In the genomic region with DNA sequence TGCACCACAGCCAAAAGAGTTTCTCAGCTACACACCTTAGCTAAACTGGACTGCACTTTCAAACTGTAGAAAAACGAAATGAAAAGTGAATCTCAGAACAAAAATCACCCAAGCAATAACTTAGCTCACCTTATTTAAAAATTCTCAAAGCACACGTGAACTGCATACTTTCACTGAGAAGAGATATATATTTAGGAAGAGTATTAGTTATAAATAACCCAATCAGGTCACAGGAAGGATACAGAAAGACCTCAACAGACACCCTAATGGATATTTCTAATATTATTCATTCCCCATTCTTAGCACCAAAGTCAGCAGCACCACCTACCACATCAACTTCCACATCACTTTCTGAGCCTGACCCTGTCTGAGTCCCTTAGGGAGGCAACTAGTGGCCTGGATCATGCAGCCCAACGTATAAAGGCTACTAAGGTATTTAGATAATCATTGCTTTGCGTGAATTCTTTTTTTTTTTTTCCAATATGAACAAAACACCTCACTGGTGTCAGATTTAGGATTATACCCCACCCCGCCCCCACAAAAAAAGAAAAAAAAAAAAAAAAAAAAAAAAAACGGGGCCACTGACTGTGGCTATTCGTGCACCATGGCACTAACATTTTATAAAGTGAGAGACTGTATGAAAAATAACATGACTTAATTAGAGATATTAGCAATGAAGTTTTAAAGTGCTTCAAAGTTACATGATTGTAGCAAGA, we compare ENCODE assay signal across 8 cellular contexts. TPM values are rescaled to one million over a fixed set of nuclear protein-coding genes. Genes with fewer than 3 reads are reported as not detected.
A peak's percentile ranks its signal among the peaks of the same experiment; 100 is the strongest.
DNase-seq lines count a peak whose midpoint lies in the region; ATAC-seq, FAIRE-seq and TF ChIP-seq lines count a peak whose summit lies in the region.

No MANE protein-coding gene starts in this region.

- TF ChIP-seq CTCF in Panc1 (IDR thresholded peaks at IDR 0.05) (no peak), gastroesophageal sphincter (IDR thresholded peaks at IDR 0.05) (no peak)

- H3K27ac ChIP-seq in GM23248: peak overlapping the region; percentile 89
- H3K27ac ChIP-seq in Panc1 (ENCODE audit: low read length): no peak overlapping the region; the same call in 1 of the 2 replicates
- peak overlapping the region in 3 of 4 donors; percentile 27 to 95 (median 49) for H3K27ac ChIP-seq in gastroesophageal sphincter

- WGBS in GM23248 (ENCODE audit: low coverage in 1 of 2, low lambda C conversion rate in 2 of 2, missing lambda C conversion rate in 2 of 2), 2 experiments: 24 to 26% methylated on average over 6 to 7 of the region's 7 CpGs
- 14 to 39% methylated on average over 6 of the region's 7 CpGs for WGBS in gastroesophageal sphincter (ENCODE audit: low coverage in 1 of 2), 2 donors

- CTCF ChIA-PET in Panc1 (lab: Charles Lee): no interaction called here

- no peaks in the 10 kb centered on the region for H3K9me2 ChIP-seq in GM23248 (ENCODE audit: insufficient read depth)

- peak overlapping the region; percentile 95 for H3K9ac ChIP-seq in GM23248

- H3F3A ChIP-seq in GM23248 (ENCODE audit: insufficient read depth): peaks cover 39% of the 10 kb centered on the region

- no TSS peak for BruUV-seq in Panc1 (replicated peaks; lab: Mats Ljungman, UMichigan)

- in situ Hi-C loops in GM23248 (cut with MboI): loop anchor here (10.0 kb wide), 1 partner anchor 113 kb away; no protein-coding TSS in a partner anchor
- in situ Hi-C loops in Panc1 (cut with HindIII; ENCODE audit: low pct_unique_long_range_greater_than_20kb, low sequenced_read_pairs): no loop called here

- DNase-seq in GM12892 (ENCODE audit: insufficient read length): no peak
- DNase-seq in GM23248: peak; percentile 76
- DNase-seq in Panc1 (ENCODE audit: low read depth, low spot score): no peak
- DNase-seq in stimulated activated naive CD4-positive, alpha-beta T cell treated with Interleukin-2 at 50 U/mL for 16 hours (lab: John Stamatoyannopoulos, UW): no peak
- DNase-seq in globus pallidus (ENCODE audit: low spot score): no peak
- DNase-seq in head of caudate nucleus: no peak

- peaks cover 44% of the 10 kb centered on the region for H3K4me1 ChIP-seq in GM23248 (ENCODE audit: insufficient read depth)
- H3K4me1 ChIP-seq in Panc1 (ENCODE audit: control insufficient read depth, insufficient read depth, low read length): peaks cover 14% of the 10 kb centered on the region
- peaks cover 7 to 63% (median 21%) of the 10 kb centered on the region in 3 donors for H3K4me1 ChIP-seq in gastroesophageal sphincter

- H2AFZ ChIP-seq in GM23248: no peak overlapping the region

- H3K27me3 ChIP-seq in GM23248 (replicated peaks; ENCODE audit: insufficient read depth): no peaks in the 10 kb centered on the region
- H3K27me3 ChIP-seq in Panc1 (ENCODE audit: control insufficient read depth, insufficient read depth, low read length): no peaks in the 10 kb centered on the region
- H3K27me3 ChIP-seq in gastroesophageal sphincter: peaks cover 5% of the 10 kb centered on the region

- TF ChIP-seq EP300 in gastroesophageal sphincter (IDR thresholded peaks at IDR 0.05): no peak

- POLR2A ChIA-PET in Panc1 (lab: Charles Lee): no interaction called here

- peaks cover 75% of the 10 kb centered on the region for H3K79me2 ChIP-seq in GM23248 (ENCODE audit: insufficient read depth)

- peak overlapping the region; percentile 98 for H3K4me2 ChIP-seq in GM23248 (ENCODE audit: unreplicated experiment)

- H3K9me3 ChIP-seq in GM23248 (ENCODE audit: low read depth): no peaks in the 10 kb centered on the region
- no peaks in the 10 kb centered on the region for H3K9me3 ChIP-seq in Panc1 (ENCODE audit: control insufficient read depth, insufficient read depth, low read depth, low read length)
- no peaks in the 10 kb centered on the region for H3K9me3 ChIP-seq in gastroesophageal sphincter

- TF ChIP-seq POLR2A in GM12892 (IDR thresholded peaks at IDR 0.05; ENCODE audit: low read depth, low read length) (no peak), gastroesophageal sphincter (IDR thresholded peaks at IDR 0.05) (no peak), GM18505 (IDR thresholded peaks at IDR 0.05; ENCODE audit: borderline replicate concordance, extremely low read depth, insufficient read depth, insufficient read length) (no peak)

- intact Hi-C loops in Panc1 (cut with micrococcal nuclease; ENCODE audit: unreplicated experiment) (no loop called here), head of caudate nucleus (cut with DNase I) (no loop called here)

- peak; percentile 71 for FAIRE-seq in GM12892 (lab: Jason Lieb, UNC)

- H3K36me3 ChIP-seq in GM23248 (ENCODE audit: low read depth) (no peaks in the 10 kb centered on the region), Panc1 (ENCODE audit: control insufficient read depth, insufficient read depth, low read length) (peaks cover 2% of the 10 kb centered on the region; the same call in 1 of the 2 replicates), gastroesophageal sphincter (no peaks in the 10 kb centered on the region)

- peak overlapping the region; percentile 98 for H3K4me3 ChIP-seq in GM23248
- H3K4me3 ChIP-seq in Panc1 (ENCODE audit: low read depth in 2 of 2, low read length in 2 of 2): peak overlapping the region; percentile 80; a peak in 2 of 4 replicates
- peak overlapping the region in 1 of 2 donors; percentile 97 for H3K4me3 ChIP-seq in gastroesophageal sphincter

- peaks cover 9% of the 10 kb centered on the region for H4K20me1 ChIP-seq in GM23248 (ENCODE audit: insufficient read depth)

- ATAC-seq in Panc1 (no peak), gastroesophageal sphincter (no peak), GM18505 (IDR thresholded peaks at IDR 0.05; ENCODE audit: unreplicated experiment) (no peak)

RNA-seq across cellular contexts. Expression of gene ABI1, which starts 2.6 kb away (rescaled TPM):
- 48.9 TPM for polyA plus RNA-seq in GM12892 (2012; ENCODE audit: missing spikeins)
- total RNA-seq in GM23248 (2014; rRNA removed; shearing (Covaris generic)): 60.3 and 68.2 TPM in 2 replicates
- polyA plus RNA-seq in GM23248 (2016; fragmentation: Nextera tagmentation; extraction: Ambion mirVana): 74.6 and 79.0 TPM in 2 replicates
- 35.2 TPM for total RNA-seq in Panc1 (2021; ENCODE audit: unreplicated experiment)
- 29.5 TPM for polyA plus RNA-seq in Panc1 (2012; ENCODE audit: insufficient read length)
- total RNA-seq in gastroesophageal sphincter: 10 to 100 TPM; 46.4 to 70.9 (median 50.8) TPM
